8 cellular contexts compared by ENCODE assay signal in the genomic region with DNA sequence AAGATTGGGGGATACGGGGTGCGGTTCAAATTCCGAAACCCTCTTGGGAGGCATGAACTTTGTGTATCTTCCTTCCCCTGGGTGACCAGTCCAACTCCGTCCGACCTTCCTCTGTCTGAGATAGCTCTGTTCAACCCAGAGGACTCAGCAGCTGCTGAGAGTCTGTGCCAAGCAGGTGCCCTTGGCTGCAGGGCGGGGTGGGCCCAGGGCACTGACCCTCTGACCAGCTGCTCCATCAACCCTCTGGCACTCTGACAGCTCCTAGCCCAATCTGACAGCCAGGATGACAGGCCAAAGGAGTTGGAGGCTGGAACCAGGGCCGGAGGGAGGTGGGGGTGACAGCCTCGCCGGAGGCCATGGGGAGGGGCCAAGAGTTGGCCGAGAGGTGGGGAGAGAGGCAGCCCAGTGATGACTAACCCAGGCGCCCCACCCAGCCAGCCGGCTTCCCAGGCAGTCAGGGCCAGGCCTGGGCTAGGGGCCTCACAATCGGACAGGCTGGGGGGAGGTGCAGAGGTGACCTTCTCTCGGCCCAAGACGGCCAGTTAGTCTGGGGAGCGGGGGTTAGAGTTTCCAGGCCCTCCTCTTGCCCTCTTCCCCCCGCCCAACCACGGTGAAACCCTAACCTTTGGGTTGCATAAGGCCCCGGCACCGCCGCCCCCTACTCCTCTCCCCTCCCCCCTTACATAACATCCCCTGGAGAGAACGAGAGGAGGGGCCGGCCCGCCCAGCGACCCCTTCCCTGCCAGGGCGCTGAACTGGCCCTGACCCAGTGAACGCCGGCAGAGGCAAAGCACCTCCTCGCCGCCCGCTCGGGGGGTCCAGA.
DNase-seq lines count a peak whose midpoint lies in the region; ATAC-seq and TF ChIP-seq lines count a peak whose summit lies in the region.

No MANE protein-coding gene starts in this region.

- no peak for ATAC-seq in HG03354 (IDR thresholded peaks at IDR 0.05; ENCODE audit: poor library complexity, severe bottlenecking, unreplicated experiment)

- H3K9me3 ChIP-seq in effector memory CD4-positive, alpha-beta T cell (ENCODE audit: control insufficient read depth, low read length), result no peaks in the 10 kb centered on the region
- no peaks in the 10 kb centered on the region for H3K9me3 ChIP-seq in stomach smooth muscle (ENCODE audit: control insufficient read depth in 2 of 2, low read length in 2 of 2)

- no peak for TF ChIP-seq RAD21 in Ishikawa (IDR thresholded peaks at IDR 0.05; ENCODE audit: low read depth)

- peak; percentile 52; the same call in 1 of the 2 replicates for TF ChIP-seq EP300 in Ishikawa (IDR thresholded peaks at IDR 0.05; ENCODE audit: borderline replicate concordance)

- peak in 10 of 14 donors; percentile 23 to 87 (median 58) for DNase-seq in C1 segment of cervical spinal cord (lab: John Stamatoyannopoulos, UW)
- DNase-seq in activated CD4-positive, alpha-beta T cell treated with anti-CD3 and anti-CD28 coated beads for 48 hours, result peak; percentile 58
- peak in 1 of 3 donors; percentile 41 for DNase-seq in effector memory CD4-positive, alpha-beta T cell
- peak; percentile 59 for DNase-seq in medulla oblongata (ENCODE audit: extremely low spot score)
- DNase-seq in DMS79 (lab: John Stamatoyannopoulos, UW), result no peak

- peak overlapping the region; percentile 71 for H3K27ac ChIP-seq in effector memory CD4-positive, alpha-beta T cell (ENCODE audit: insufficient read depth, low read length, poor library complexity, severe bottlenecking)
- peak overlapping the region; percentile 98 for H3K27ac ChIP-seq in stomach smooth muscle (ENCODE audit: low read length)

- H3K36me3 ChIP-seq in effector memory CD4-positive, alpha-beta T cell (ENCODE audit: control insufficient read depth, insufficient read depth, low read length), result no peaks in the 10 kb centered on the region
- H3K36me3 ChIP-seq in stomach smooth muscle (ENCODE audit: control insufficient read depth in 2 of 2, insufficient read depth in 2 of 2, low read length in 2 of 2), result peaks cover 20 to 24% of the 10 kb centered on the region in 2 donors

- H3K9ac ChIP-seq in stomach smooth muscle (ENCODE audit: low read length in 2 of 2), result peak overlapping the region; percentile 86 to 95

- peaks cover 37% of the 10 kb centered on the region for H3K4me1 ChIP-seq in effector memory CD4-positive, alpha-beta T cell (ENCODE audit: control insufficient read depth, insufficient read depth, low read length, poor library complexity, severe bottlenecking)
- peaks cover 57% of the 10 kb centered on the region for H3K4me1 ChIP-seq in stomach smooth muscle (ENCODE audit: control insufficient read depth, insufficient read depth, low read length)

- H3K27me3 ChIP-seq in effector memory CD4-positive, alpha-beta T cell (replicated peaks; ENCODE audit: control insufficient read depth, insufficient read depth, low read length, poor library complexity, severe bottlenecking), result no peaks in the 10 kb centered on the region
- H3K27me3 ChIP-seq in stomach smooth muscle (ENCODE audit: control insufficient read depth in 1 of 2, insufficient read depth in 2 of 2, low read length in 2 of 2), result no peaks in the 10 kb centered on the region

- H3K4me3 ChIP-seq in effector memory CD4-positive, alpha-beta T cell (ENCODE audit: insufficient read depth, low read depth, low read length, poor library complexity, severe bottlenecking), result peak overlapping the region; percentile 97
- H3K4me3 ChIP-seq in stomach smooth muscle (ENCODE audit: low read length in 2 of 2), result peak overlapping the region; percentile 84 to 98

TF ChIP-seq in Ishikawa, 13 proteins besides CTCF, POLR2A, EP300 and RAD21:
- TF ChIP-seq, protein P1, sequence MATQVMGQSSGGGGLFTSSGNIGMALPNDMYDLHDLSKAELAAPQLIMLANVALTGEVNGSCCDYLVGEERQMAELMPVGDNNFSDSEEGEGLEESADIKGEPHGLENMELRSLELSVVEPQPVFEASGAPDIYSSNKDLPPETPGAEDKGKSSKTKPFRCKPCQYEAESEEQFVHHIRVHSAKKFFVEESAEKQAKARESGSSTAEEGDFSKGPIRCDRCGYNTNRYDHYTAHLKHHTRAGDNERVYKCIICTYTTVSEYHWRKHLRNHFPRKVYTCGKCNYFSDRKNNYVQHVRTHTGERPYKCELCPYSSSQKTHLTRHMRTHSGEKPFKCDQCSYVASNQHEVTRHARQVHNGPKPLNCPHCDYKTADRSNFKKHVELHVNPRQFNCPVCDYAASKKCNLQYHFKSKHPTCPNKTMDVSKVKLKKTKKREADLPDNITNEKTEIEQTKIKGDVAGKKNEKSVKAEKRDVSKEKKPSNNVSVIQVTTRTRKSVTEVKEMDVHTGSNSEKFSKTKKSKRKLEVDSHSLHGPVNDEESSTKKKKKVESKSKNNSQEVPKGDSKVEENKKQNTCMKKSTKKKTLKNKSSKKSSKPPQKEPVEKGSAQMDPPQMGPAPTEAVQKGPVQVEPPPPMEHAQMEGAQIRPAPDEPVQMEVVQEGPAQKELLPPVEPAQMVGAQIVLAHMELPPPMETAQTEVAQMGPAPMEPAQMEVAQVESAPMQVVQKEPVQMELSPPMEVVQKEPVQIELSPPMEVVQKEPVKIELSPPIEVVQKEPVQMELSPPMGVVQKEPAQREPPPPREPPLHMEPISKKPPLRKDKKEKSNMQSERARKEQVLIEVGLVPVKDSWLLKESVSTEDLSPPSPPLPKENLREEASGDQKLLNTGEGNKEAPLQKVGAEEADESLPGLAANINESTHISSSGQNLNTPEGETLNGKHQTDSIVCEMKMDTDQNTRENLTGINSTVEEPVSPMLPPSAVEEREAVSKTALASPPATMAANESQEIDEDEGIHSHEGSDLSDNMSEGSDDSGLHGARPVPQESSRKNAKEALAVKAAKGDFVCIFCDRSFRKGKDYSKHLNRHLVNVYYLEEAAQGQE (IDR thresholded peaks at IDR 0.05; ENCODE audit: low read depth), result no peak
- TF ChIP-seq FOXM1 (IDR thresholded peaks at IDR 0.05; ENCODE audit: borderline replicate concordance, low read depth) (no peak), EGR1 (IDR thresholded peaks at IDR 0.05) (no peak), TCF12 (IDR thresholded peaks at IDR 0.05; ENCODE audit: low read depth) (peak; percentile 0), TEAD4 (IDR thresholded peaks at IDR 0.05) (no peak), ZBTB7A (IDR thresholded peaks at IDR 0.05; ENCODE audit: low read depth) (no peak), YY1 (IDR thresholded peaks at IDR 0.05; ENCODE audit: low read depth) (no peak), CREB1 (IDR thresholded peaks at IDR 0.05; ENCODE audit: low read depth) (no peak), TAF1 (IDR thresholded peaks at IDR 0.05; ENCODE audit: low read depth) (0 out of 2 replicates have a peak, but pooled peaks have one; percentile 21), NFIC (IDR thresholded peaks at IDR 0.05) (peak; percentile 72), CEBPB (IDR thresholded peaks at IDR 0.05) (no peak)
- TF ChIP-seq, protein P2, sequence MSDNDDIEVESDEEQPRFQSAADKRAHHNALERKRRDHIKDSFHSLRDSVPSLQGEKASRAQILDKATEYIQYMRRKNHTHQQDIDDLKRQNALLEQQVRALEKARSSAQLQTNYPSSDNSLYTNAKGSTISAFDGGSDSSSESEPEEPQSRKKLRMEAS (IDR thresholded peaks at IDR 0.05), result peak; percentile 7
- TF ChIP-seq, protein P3, sequence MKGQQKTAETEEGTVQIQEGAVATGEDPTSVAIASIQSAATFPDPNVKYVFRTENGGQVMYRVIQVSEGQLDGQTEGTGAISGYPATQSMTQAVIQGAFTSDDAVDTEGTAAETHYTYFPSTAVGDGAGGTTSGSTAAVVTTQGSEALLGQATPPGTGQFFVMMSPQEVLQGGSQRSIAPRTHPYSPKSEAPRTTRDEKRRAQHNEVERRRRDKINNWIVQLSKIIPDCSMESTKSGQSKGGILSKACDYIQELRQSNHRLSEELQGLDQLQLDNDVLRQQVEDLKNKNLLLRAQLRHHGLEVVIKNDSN (IDR thresholded peaks at IDR 0.05), result peak; percentile 2; the same call in 1 of the 2 replicates
